1 cellular context compared by ENCODE assay signal in the genomic region with DNA sequence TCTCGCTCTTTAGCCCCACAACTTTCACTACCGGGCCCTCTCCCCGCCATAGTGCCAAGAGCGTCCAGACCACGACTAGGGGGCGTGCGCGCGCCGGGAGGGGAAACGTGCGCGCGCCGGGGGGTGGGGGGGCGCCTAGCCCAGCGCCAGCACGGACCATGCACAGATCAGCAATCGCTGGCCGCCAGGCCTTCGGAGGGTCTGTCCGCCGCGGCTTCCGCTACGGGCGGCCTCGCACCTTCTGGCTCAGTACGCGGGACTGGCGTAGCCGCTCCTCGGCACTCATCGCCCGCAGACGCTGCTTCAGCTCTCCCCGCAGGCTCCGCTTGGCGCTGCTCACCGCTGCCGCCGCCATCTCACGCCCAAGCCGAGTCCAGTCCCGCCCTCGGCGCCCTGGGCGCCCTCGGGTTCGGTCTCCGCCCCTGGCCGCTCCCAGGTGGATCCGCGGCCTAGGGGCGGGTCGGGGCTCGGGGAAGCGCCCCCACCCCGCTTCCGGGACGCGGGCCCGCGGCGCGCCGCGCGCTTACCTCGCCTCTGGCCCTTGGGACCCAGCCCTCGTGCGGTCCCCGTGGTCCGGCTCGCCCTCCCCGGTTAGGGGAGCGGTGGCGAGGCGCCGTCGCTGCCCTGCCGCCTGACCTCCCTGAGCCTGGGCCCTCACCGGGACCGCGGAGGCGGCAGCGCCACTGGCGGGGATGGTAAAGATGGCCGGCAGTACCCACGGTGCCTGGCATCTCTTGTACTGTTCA.
TF ChIP-seq lines count a peak whose summit lies in the region.

MTHFS (minus strand) TSS at position 381 of the 746 bp plus-strand sequence; CDS start at position 355, 26 bp downstream.

TF ChIP-seq in HepG2, 621 proteins besides CTCF, POLR2A, EP300 and RAD21 (continued from another document and continues in another):
- peak; percentile 66; the same call in 1 of the 2 replicates for TF ChIP-seq PRDM15 (CRISPR knock-in tag; IDR thresholded peaks at IDR 0.05)
- TF ChIP-seq, protein P1, sequence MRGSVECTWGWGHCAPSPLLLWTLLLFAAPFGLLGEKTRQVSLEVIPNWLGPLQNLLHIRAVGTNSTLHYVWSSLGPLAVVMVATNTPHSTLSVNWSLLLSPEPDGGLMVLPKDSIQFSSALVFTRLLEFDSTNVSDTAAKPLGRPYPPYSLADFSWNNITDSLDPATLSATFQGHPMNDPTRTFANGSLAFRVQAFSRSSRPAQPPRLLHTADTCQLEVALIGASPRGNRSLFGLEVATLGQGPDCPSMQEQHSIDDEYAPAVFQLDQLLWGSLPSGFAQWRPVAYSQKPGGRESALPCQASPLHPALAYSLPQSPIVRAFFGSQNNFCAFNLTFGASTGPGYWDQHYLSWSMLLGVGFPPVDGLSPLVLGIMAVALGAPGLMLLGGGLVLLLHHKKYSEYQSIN (CRISPR knock-in tag; IDR thresholded peaks at IDR 0.05; ENCODE audit: borderline replicate concordance) = no peak
- peak; percentile 99 for TF ChIP-seq PHF8 (CRISPR knock-in tag; IDR thresholded peaks at IDR 0.05)
- peak; percentile 66 for TF ChIP-seq ZNF564 (CRISPR knock-in tag; IDR thresholded peaks at IDR 0.05)
- no peak for TF ChIP-seq ATRX (CRISPR knock-in tag; IDR thresholded peaks at IDR 0.05; ENCODE audit: borderline replicate concordance)
- peak; percentile 82; the same call in 1 of the 2 replicates for TF ChIP-seq ZNF367 (CRISPR knock-in tag; IDR thresholded peaks at IDR 0.05; ENCODE audit: borderline replicate concordance)
- TF ChIP-seq ZNF83 (CRISPR knock-in tag; IDR thresholded peaks at IDR 0.05; ENCODE audit: borderline replicate concordance) = no peak; the same call in 1 of the 2 replicates
- TF ChIP-seq, protein P2, sequence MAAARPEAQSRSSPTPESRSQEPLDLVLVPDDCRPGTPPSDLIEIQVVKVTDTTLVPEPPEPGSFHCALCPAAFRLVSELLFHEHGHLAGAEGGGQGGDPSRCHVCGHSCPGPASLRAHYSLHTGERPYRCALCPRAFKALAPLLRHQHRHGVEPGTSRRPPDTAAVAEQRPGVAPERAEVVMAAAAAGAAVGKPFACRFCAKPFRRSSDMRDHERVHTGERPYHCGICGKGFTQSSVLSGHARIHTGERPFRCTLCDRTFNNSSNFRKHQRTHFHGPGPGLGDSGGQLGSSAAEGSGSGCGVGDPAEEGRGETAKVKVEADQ (CRISPR knock-in tag; IDR thresholded peaks at IDR 0.05; ENCODE audit: borderline replicate concordance) = peak; percentile 89; the same call in 1 of the 2 replicates
- peak; percentile 70; the same call in 1 of the 2 replicates for TF ChIP-seq HDAC2 (CRISPR knock-in tag; IDR thresholded peaks at IDR 0.05)
- TF ChIP-seq MED8 (CRISPR knock-in tag; IDR thresholded peaks at IDR 0.05; ENCODE audit: insufficient replicate concordance) = peak; percentile 83
- TF ChIP-seq FOXA3 (CRISPR knock-in tag; IDR thresholded peaks at IDR 0.05) = peak; percentile 38
- 0 out of 2 replicates have a peak, but pooled peaks have one; percentile 34 for TF ChIP-seq BCL6 (CRISPR knock-in tag; IDR thresholded peaks at IDR 0.05)
- no peak for TF ChIP-seq ZNF337 (CRISPR knock-in tag; IDR thresholded peaks at IDR 0.05; ENCODE audit: borderline replicate concordance, low read depth)
- no peak for TF ChIP-seq ZNF34 (CRISPR knock-in tag; IDR thresholded peaks at IDR 0.05; ENCODE audit: borderline replicate concordance)
- TF ChIP-seq, protein P3, sequence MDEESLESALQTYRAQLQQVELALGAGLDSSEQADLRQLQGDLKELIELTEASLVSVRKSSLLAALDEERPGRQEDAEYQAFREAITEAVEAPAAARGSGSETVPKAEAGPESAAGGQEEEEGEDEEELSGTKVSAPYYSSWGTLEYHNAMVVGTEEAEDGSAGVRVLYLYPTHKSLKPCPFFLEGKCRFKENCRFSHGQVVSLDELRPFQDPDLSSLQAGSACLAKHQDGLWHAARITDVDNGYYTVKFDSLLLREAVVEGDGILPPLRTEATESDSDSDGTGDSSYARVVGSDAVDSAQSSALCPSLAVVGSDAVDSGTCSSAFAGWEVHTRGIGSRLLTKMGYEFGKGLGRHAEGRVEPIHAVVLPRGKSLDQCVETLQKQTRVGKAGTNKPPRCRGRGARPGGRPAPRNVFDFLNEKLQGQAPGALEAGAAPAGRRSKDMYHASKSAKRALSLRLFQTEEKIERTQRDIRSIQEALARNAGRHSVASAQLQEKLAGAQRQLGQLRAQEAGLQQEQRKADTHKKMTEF (CRISPR knock-in tag; IDR thresholded peaks at IDR 0.05) = peak; percentile 93
- peak; percentile 98 for TF ChIP-seq EEA1 (CRISPR knock-in tag; IDR thresholded peaks at IDR 0.05; ENCODE audit: borderline replicate concordance)
- TF ChIP-seq PAWR (CRISPR knock-in tag; IDR thresholded peaks at IDR 0.05; ENCODE audit: borderline replicate concordance) = no peak; the same call in 1 of the 2 replicates
- TF ChIP-seq ZNF790 (CRISPR knock-in tag; IDR thresholded peaks at IDR 0.05; ENCODE audit: borderline replicate concordance) = no peak
- TF ChIP-seq, protein P4, sequence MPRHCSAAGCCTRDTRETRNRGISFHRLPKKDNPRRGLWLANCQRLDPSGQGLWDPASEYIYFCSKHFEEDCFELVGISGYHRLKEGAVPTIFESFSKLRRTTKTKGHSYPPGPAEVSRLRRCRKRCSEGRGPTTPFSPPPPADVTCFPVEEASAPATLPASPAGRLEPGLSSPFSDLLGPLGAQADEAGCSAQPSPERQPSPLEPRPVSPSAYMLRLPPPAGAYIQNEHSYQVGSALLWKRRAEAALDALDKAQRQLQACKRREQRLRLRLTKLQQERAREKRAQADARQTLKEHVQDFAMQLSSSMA (CRISPR knock-in tag; IDR thresholded peaks at IDR 0.05) = peak; percentile 91
- TF ChIP-seq PHF21A (CRISPR knock-in tag; IDR thresholded peaks at IDR 0.05) = no peak
- TF ChIP-seq, protein P5, sequence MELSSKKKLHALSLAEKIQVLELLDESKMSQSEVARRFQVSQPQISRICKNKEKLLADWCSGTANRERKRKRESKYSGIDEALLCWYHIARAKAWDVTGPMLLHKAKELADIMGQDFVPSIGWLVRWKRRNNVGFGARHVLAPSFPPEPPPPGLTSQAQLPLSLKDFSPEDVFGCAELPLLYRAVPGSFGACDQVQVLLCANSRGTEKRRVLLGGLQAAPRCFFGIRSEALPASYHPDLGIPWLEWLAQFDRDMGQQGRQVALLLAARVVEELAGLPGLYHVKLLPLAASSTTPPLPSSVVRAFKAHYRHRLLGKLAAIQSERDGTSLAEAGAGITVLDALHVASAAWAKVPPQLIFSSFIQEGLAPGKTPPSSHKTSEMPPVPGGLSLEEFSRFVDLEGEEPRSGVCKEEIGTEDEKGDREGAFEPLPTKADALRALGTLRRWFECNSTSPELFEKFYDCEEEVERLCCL (CRISPR knock-in tag; IDR thresholded peaks at IDR 0.05; ENCODE audit: borderline replicate concordance) = peak; percentile 66; the same call in 1 of the 2 replicates
- TF ChIP-seq MAFF (IDR thresholded peaks at IDR 0.05; ENCODE audit: low read depth, low read length) = no peak; the same call in 1 of the 2 replicates
- TF ChIP-seq NFIB (CRISPR knock-in tag; IDR thresholded peaks at IDR 0.05; ENCODE audit: borderline replicate concordance) = no peak
- TF ChIP-seq, protein P6, sequence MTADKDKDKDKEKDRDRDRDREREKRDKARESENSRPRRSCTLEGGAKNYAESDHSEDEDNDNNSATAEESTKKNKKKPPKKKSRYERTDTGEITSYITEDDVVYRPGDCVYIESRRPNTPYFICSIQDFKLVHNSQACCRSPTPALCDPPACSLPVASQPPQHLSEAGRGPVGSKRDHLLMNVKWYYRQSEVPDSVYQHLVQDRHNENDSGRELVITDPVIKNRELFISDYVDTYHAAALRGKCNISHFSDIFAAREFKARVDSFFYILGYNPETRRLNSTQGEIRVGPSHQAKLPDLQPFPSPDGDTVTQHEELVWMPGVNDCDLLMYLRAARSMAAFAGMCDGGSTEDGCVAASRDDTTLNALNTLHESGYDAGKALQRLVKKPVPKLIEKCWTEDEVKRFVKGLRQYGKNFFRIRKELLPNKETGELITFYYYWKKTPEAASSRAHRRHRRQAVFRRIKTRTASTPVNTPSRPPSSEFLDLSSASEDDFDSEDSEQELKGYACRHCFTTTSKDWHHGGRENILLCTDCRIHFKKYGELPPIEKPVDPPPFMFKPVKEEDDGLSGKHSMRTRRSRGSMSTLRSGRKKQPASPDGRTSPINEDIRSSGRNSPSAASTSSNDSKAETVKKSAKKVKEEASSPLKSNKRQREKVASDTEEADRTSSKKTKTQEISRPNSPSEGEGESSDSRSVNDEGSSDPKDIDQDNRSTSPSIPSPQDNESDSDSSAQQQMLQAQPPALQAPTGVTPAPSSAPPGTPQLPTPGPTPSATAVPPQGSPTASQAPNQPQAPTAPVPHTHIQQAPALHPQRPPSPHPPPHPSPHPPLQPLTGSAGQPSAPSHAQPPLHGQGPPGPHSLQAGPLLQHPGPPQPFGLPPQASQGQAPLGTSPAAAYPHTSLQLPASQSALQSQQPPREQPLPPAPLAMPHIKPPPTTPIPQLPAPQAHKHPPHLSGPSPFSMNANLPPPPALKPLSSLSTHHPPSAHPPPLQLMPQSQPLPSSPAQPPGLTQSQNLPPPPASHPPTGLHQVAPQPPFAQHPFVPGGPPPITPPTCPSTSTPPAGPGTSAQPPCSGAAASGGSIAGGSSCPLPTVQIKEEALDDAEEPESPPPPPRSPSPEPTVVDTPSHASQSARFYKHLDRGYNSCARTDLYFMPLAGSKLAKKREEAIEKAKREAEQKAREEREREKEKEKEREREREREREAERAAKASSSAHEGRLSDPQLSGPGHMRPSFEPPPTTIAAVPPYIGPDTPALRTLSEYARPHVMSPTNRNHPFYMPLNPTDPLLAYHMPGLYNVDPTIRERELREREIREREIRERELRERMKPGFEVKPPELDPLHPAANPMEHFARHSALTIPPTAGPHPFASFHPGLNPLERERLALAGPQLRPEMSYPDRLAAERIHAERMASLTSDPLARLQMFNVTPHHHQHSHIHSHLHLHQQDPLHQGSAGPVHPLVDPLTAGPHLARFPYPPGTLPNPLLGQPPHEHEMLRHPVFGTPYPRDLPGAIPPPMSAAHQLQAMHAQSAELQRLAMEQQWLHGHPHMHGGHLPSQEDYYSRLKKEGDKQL (CRISPR knock-in tag; IDR thresholded peaks at IDR 0.05; ENCODE audit: low read depth) = peak; percentile 18; the same call in 1 of the 2 replicates
- peak; percentile 56 for TF ChIP-seq CSRNP1 (CRISPR knock-in tag; IDR thresholded peaks at IDR 0.05)
- no peak for TF ChIP-seq ZNF260 (CRISPR knock-in tag; IDR thresholded peaks at IDR 0.05; ENCODE audit: borderline replicate concordance, low read depth)
- TF ChIP-seq ZKSCAN5 (CRISPR knock-in tag; IDR thresholded peaks at IDR 0.05) = no peak
- peak; percentile 48 for TF ChIP-seq SRSF1 (optimal IDR thresholded peaks at IDR 0.05; ENCODE audit: low read depth, low read length)
- peak; percentile 87; the same call in 1 of the 2 replicates for TF ChIP-seq GABPB1 (CRISPR knock-in tag; IDR thresholded peaks at IDR 0.05)
- TF ChIP-seq ZNF317 (CRISPR knock-in tag; IDR thresholded peaks at IDR 0.05) = no peak
- peak; percentile 98; the same call in 1 of the 2 replicates for TF ChIP-seq ZSCAN20 (CRISPR knock-in tag; IDR thresholded peaks at IDR 0.05; ENCODE audit: borderline replicate concordance)
- TF ChIP-seq ATF4 (CRISPR knock-in tag; IDR thresholded peaks at IDR 0.05) = no peak; a peak in 1 of 4 replicates
- TF ChIP-seq HDAC6 (IDR thresholded peaks at IDR 0.05; ENCODE audit: low read depth, low read length) = no peak
